12 cellular contexts compared by ENCODE assay signal in genomic region chr16:85428899-85429775, GRCh38.
DNase-seq lines count a peak whose midpoint lies in the region; ATAC-seq and TF ChIP-seq lines count a peak whose summit lies in the region.
"Had no signal": no experiment of that assay in that cellular context is flagged by ENCODE, and none has a peak within 500 bp of the region (broad histone marks: within the 10 kb centered on the region; RNA-seq: fewer than 3 reads in every experiment).

No MANE protein-coding gene starts in this region.

- intact Hi-C loops in left ventricle myocardium superior (cut with micrococcal nuclease) = loop anchor here (10.0 kb wide), 1 partner anchor 176 kb away; no protein-coding TSS in a partner anchor
- intact Hi-C loops in psoas muscle (cut with DNase I) = loop anchor here in 1 of 2 donors (10.0 kb wide), 1 partner anchor 154 kb away; no protein-coding TSS in a partner anchor

- no peaks in the 10 kb centered on the region for H3K36me3 Mint-ChIP-seq in activated T-cell treated with anti-CD3 and anti-CD28 coated beads, Interleukin-2, amount 50 U/mL, for 4 hours (ENCODE audit: insufficient read depth)

- TF ChIP-seq CTCF in psoas muscle (IDR thresholded peaks at IDR 0.05) = no peak

- H3K4me3 Mint-ChIP-seq in activated T-cell treated with anti-CD3 and anti-CD28 coated beads, Interleukin-2, amount 50 U/mL, for 4 hours = no peak overlapping the region

- DNase-seq in activated T-cell treated with anti-CD3 and anti-CD28 coated beads, Interleukin-2, amount 50 U/mL, for 48 hours = peak; percentile 11 to 12
- no peak for DNase-seq in activated T-cell treated with anti-CD3 and anti-CD28 coated beads, Interleukin-2, amount 50 U/mL, for 4 hours
- DNase-seq in SK-N-DZ (ENCODE audit: low spot score) = peak; percentile 80
- peak; percentile 22 for DNase-seq in left ventricle myocardium superior
- peak; percentile 8 to 36 for DNase-seq in psoas muscle
- no peak for DNase-seq in pons (ENCODE audit: low spot score)
- no peak for DNase-seq in NCI-H510A treated with DMSO at 0.1 percent for 48 hours (lab: John Stamatoyannopoulos, UW)
- DNase-seq: GF-D8, OCI-M1 had no signal

- H3K4me1 ChIP-seq in psoas muscle = no peaks in the 10 kb centered on the region
- H3K4me1 ChIP-seq: tibial artery had no signal

- no peaks in the 10 kb centered on the region for H3K9me3 Mint-ChIP-seq in activated T-cell treated with anti-CD3 and anti-CD28 coated beads, Interleukin-2, amount 50 U/mL, for 4 hours

- no peaks in the 10 kb centered on the region for H3K4me1 Mint-ChIP-seq in activated T-cell treated with anti-CD3 and anti-CD28 coated beads, Interleukin-2, amount 50 U/mL, for 4 hours (ENCODE audit: low read depth)

- H3K27ac ChIP-seq in psoas muscle = no peak overlapping the region
- H3K27ac ChIP-seq: SK-N-MC, tibial artery had no signal

- no peaks in the 10 kb centered on the region for H3K27me3 ChIP-seq in psoas muscle (ENCODE audit: insufficient read depth in 3 of 3, low read length in 2 of 3)
- H3K27me3 ChIP-seq: tibial artery had no signal

- peaks cover 4% of the 10 kb centered on the region for H3K27me3 Mint-ChIP-seq in activated T-cell treated with anti-CD3 and anti-CD28 coated beads, Interleukin-2, amount 50 U/mL, for 4 hours (ENCODE audit: low read depth)

- H3K9me3 ChIP-seq in psoas muscle = no peaks in the 10 kb centered on the region
- H3K9me3 ChIP-seq: tibial artery had no signal

- no peak overlapping the region for H3K4me3 ChIP-seq in psoas muscle
- H3K4me3 ChIP-seq: SK-N-MC, tibial artery had no signal

- ATAC-seq in activated T-cell treated with anti-CD3 and anti-CD28 coated beads, Interleukin-2, amount 50 U/mL, for 4 hours = no peak
- no peak for ATAC-seq in left ventricle myocardium superior
- ATAC-seq in psoas muscle = no peak
- no peak for ATAC-seq in HG03139 (IDR thresholded peaks at IDR 0.05; ENCODE audit: unreplicated experiment)

- H3K36me3 ChIP-seq in psoas muscle (ENCODE audit: insufficient read depth in 1 of 2, low read depth in 1 of 2) = no peaks in the 10 kb centered on the region
- H3K36me3 ChIP-seq: tibial artery had no signal

- 96% methylated on average over 25 of the region's 25 CpGs for WGBS in psoas muscle, 3 donors

Comparison
In these comparisons a context has a peak if more than half of its experiments do, and no peak if none do; other contexts are left out.
1. DNase-seq: peak in activated T-cell treated with anti-CD3 and anti-CD28 coated beads, Interleukin-2, amount 50 U/mL, for 48 hours (2 of 2), SK-N-DZ (single experiment), left ventricle myocardium superior (single experiment) and psoas muscle (2 of 2); none in activated T-cell treated with anti-CD3 and anti-CD28 coated beads, Interleukin-2, amount 50 U/mL, for 4 hours (single experiment), pons (single experiment) and NCI-H510A treated with DMSO at 0.1 percent for 48 hours (single experiment).